In genomic region chr11:123195182-123196059, GRCh38 we compare ENCODE assay signal across 8 cellular contexts. TPM values are rescaled to one million over a fixed set of nuclear protein-coding genes. Genes with fewer than 3 reads are reported as not detected.
DNase-seq lines count a peak whose midpoint lies in the region; ATAC-seq and TF ChIP-seq lines count a peak whose summit lies in the region.

A gene with protein sequence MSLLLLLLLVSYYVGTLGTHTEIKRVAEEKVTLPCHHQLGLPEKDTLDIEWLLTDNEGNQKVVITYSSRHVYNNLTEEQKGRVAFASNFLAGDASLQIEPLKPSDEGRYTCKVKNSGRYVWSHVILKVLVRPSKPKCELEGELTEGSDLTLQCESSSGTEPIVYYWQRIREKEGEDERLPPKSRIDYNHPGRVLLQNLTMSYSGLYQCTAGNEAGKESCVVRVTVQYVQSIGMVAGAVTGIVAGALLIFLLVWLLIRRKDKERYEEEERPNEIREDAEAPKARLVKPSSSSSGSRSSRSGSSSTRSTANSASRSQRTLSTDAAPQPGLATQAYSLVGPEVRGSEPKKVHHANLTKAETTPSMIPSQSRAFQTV (minus strand): TSS chr11:123195248. CDS start chr11:123194940, 308 bp downstream.

- TF ChIP-seq EP300 in gastroesophageal sphincter (IDR thresholded peaks at IDR 0.05): no peak

- ATAC-seq in gastroesophageal sphincter (peak; percentile 79), HG02852 (IDR thresholded peaks at IDR 0.05; ENCODE audit: unreplicated experiment) (no peak), GM18873 (IDR thresholded peaks at IDR 0.05; ENCODE audit: low FRiP score, unreplicated experiment) (no peak)

- H3K4me2 ChIP-seq in osteoblast (ENCODE audit: insufficient read depth, low read length): peak within 1 kb of the TSS; percentile 88

- peaks cover 25% of the 10 kb centered on the region for H3K27me3 ChIP-seq in gastroesophageal sphincter
- H3K27me3 ChIP-seq in osteoblast (ENCODE audit: insufficient read depth, low read length): no peaks in the 10 kb centered on the region

- H3K27ac Mint-ChIP-seq in activated T-cell treated with anti-CD3 and anti-CD28 coated beads, Interleukin-2, amount 50 U/mL, for 24 hours: no peak within 1 kb of the TSS

- peaks cover 73% of the 10 kb centered on the region for H3K27me3 Mint-ChIP-seq in activated T-cell treated with anti-CD3 and anti-CD28 coated beads, Interleukin-2, amount 50 U/mL, for 24 hours

- peaks cover 61% of the 10 kb centered on the region for H3K79me2 ChIP-seq in osteoblast (ENCODE audit: insufficient read depth, low read length)

- no peaks in the 10 kb centered on the region for H3K36me3 ChIP-seq in gastroesophageal sphincter
- peaks cover 24% of the 10 kb centered on the region for H3K36me3 ChIP-seq in osteoblast (ENCODE audit: insufficient read depth, low read length)

- no peaks in the 10 kb centered on the region for H3K9me3 Mint-ChIP-seq in activated T-cell treated with anti-CD3 and anti-CD28 coated beads, Interleukin-2, amount 50 U/mL, for 24 hours

- peak within 1 kb of the TSS; percentile 88 for H2AFZ ChIP-seq in osteoblast (ENCODE audit: low read length)

- TF ChIP-seq POLR2A in gastroesophageal sphincter (IDR thresholded peaks at IDR 0.05): no peak

- TF ChIP-seq CTCF in gastroesophageal sphincter (IDR thresholded peaks at IDR 0.05): no peak
- TF ChIP-seq CTCF in osteoblast (IDR thresholded peaks at IDR 0.05; ENCODE audit: extremely low read depth, low read depth, low read length): no peak

- peak; percentile 58 for DNase-seq in activated CD8-positive, alpha-beta memory T cell treated with anti-CD3 and anti-CD28 coated beads for 24 hours
- no peak for DNase-seq in activated CD8-positive, alpha-beta memory T cell treated with anti-CD3 and anti-CD28 coated beads, Interleukin-2, amount 50 U/mL, for 4 hours
- DNase-seq in activated T-cell treated with anti-CD3 and anti-CD28 coated beads, Interleukin-2, amount 50 U/mL, for 24 hours: peak; percentile 37
- DNase-seq in osteoblast (ENCODE audit: insufficient read length, low spot score, missing footprints) (peak; percentile 94), NCI-H774 (lab: John Stamatoyannopoulos, UW) (no peak)

- H3K4me3 ChIP-seq in gastroesophageal sphincter (peak within 1 kb of the TSS; percentile 53 to 77), osteoblast (ENCODE audit: insufficient read depth, low read length) (peak within 1 kb of the TSS; percentile 91)

- peaks cover 27% of the 10 kb centered on the region for H3K4me1 Mint-ChIP-seq in activated T-cell treated with anti-CD3 and anti-CD28 coated beads, Interleukin-2, amount 50 U/mL, for 24 hours (ENCODE audit: low read depth)

- peaks cover 0 to 62% (median 12%) of the 10 kb centered on the region in 3 donors for H3K4me1 ChIP-seq in gastroesophageal sphincter
- H3K4me1 ChIP-seq in osteoblast (ENCODE audit: insufficient read depth, low read length): peaks cover 59% of the 10 kb centered on the region

- WGBS in gastroesophageal sphincter (ENCODE audit: low coverage in 1 of 2), 2 donors: 3 to 5% methylated on average over 11 to 29 of the region's 55 CpGs

- no peaks in the 10 kb centered on the region for H3K9me3 ChIP-seq in gastroesophageal sphincter
- no peaks in the 10 kb centered on the region for H3K9me3 ChIP-seq in osteoblast (ENCODE audit: low read depth, low read length)

- H3K36me3 Mint-ChIP-seq in activated T-cell treated with anti-CD3 and anti-CD28 coated beads, Interleukin-2, amount 50 U/mL, for 24 hours (ENCODE audit: low read depth): no peaks in the 10 kb centered on the region

- peaks cover 21% of the 10 kb centered on the region for H4K20me1 ChIP-seq in osteoblast (ENCODE audit: insufficient read depth, low read length)

- H3K4me3 Mint-ChIP-seq in activated T-cell treated with anti-CD3 and anti-CD28 coated beads, Interleukin-2, amount 50 U/mL, for 24 hours: peak within 1 kb of the TSS; percentile 60

- H3K27ac ChIP-seq in gastroesophageal sphincter (peak within 1 kb of the TSS; percentile 69 to 95 (median 89)), osteoblast (ENCODE audit: low read depth, low read length) (peak within 1 kb of the TSS; percentile 97)

RNA-seq across cellular contexts. Expression of the gene that starts here (rescaled TPM):
- total RNA-seq in gastroesophageal sphincter (100 to 1,000 TPM in 3 of 4 donors, 10 to 100 TPM in 1; 89.1 to 274 (median 151) TPM), osteoblast (174 and 210 TPM in 2 replicates)

Comparison
In these comparisons a context has a peak if more than half of its experiments do, and no peak if none do; other contexts are left out.
1. DNase-seq: peak in activated CD8-positive, alpha-beta memory T cell treated with anti-CD3 and anti-CD28 coated beads for 24 hours (single experiment), activated T-cell treated with anti-CD3 and anti-CD28 coated beads, Interleukin-2, amount 50 U/mL, for 24 hours (single experiment) and osteoblast (single experiment); none in activated CD8-positive, alpha-beta memory T cell treated with anti-CD3 and anti-CD28 coated beads, Interleukin-2, amount 50 U/mL, for 4 hours (single experiment) and NCI-H774 (single experiment).